ENCODE assay signal across 15 cellular contexts in the genomic region with DNA sequence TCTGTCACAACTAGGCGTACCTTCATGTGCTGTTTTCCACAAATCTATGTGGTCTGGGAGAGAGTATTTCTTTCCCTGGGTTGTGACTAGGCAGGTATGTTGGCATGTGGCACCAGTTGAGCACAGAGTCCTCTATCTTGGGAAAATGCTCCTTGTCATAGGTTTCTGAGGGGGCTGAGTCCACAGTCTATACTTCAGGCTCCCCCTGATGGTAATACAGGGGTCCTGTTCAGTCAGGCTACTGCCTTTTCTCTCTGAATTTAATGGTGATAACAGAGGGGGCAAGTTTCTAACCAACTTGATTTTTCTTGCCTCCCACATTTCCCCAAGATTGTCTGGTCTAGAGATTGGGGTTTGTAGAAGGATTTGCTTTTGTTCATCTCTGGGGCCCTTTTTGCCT. TPM values are rescaled to one million over a fixed set of nuclear protein-coding genes. Genes with fewer than 3 reads are reported as not detected.
A peak's percentile ranks its signal among the peaks of the same experiment; 100 is the strongest.
DNase-seq lines count a peak whose midpoint lies in the region; ATAC-seq and TF ChIP-seq lines count a peak whose summit lies in the region.
"Had no signal": no experiment of that assay in that cellular context is flagged by ENCODE, and none has a peak within 500 bp of the region (broad histone marks: within the 10 kb centered on the region; RNA-seq: fewer than 3 reads in every experiment).

No MANE protein-coding gene starts in this region.

- WGBS in esophagus muscularis mucosa = 90% methylated on average over 1 of the region's 1 CpG

- no peaks in the 10 kb centered on the region for H3K27me3 ChIP-seq in esophagus muscularis mucosa
- H3K27me3 ChIP-seq in rectal smooth muscle tissue (ENCODE audit: control insufficient read depth, insufficient read depth, low read length) = no peaks in the 10 kb centered on the region
- H3K27me3 ChIP-seq: tibial artery had no signal

- H3K27ac ChIP-seq in esophagus muscularis mucosa (replicated peaks in 1 of 4) = peak overlapping the region; percentile 70 to 84 (median 80)
- peak overlapping the region; percentile 79 for H3K27ac ChIP-seq in rectal smooth muscle tissue (ENCODE audit: low read depth, low read length)
- H3K27ac ChIP-seq in substantia nigra (ENCODE audit: low read depth, low read length, poor library complexity, severe bottlenecking) = no peak overlapping the region

- TF ChIP-seq EP300 in esophagus muscularis mucosa (IDR thresholded peaks at IDR 0.05) = no peak

- ATAC-seq in activated T-cell treated with anti-CD3 and anti-CD28 coated beads, Interleukin-2, amount 50 U/mL, for 4 hours = no peak

- H3K9me3 ChIP-seq in esophagus muscularis mucosa = no peaks in the 10 kb centered on the region
- H3K9me3 ChIP-seq: Caco-2, tibial artery had no signal

- no peak overlapping the region for H3K4me3 ChIP-seq in esophagus muscularis mucosa
- no peak overlapping the region for H3K4me3 ChIP-seq in rectal smooth muscle tissue (ENCODE audit: low read length)
- H3K4me3 ChIP-seq: tibial artery had no signal

- POLR2A ChIA-PET in activated CD4-positive, alpha-beta T cell treated with anti-CD3 and anti-CD28 coated beads, Interleukin-2, amount 10 ng/mL, durations not matched to agents 7 days and 5 days (lab: Charles Lee) = no interaction called here

- H3K9me3 Mint-ChIP-seq in activated T-cell treated with anti-CD3 and anti-CD28 coated beads, Interleukin-2, amount 50 U/mL, for 4 hours = no peaks in the 10 kb centered on the region
- H3K9me3 Mint-ChIP-seq in activated CD4-positive, alpha-beta T cell treated with anti-CD3 and anti-CD28 coated beads, Interleukin-2, amount 10 ng/mL, durations not matched to agents 7 days and 5 days = no peaks in the 10 kb centered on the region
- H3K9me3 Mint-ChIP-seq: activated CD4-positive, alpha-beta memory T cell treated with anti-CD3 and anti-CD28 coated beads, Interleukin-2, amount 10 ng/mL, durations not matched to agents 7 days and 5 days had no signal

- H3K4me1 Mint-ChIP-seq in activated T-cell treated with anti-CD3 and anti-CD28 coated beads, Interleukin-2, amount 50 U/mL, for 4 hours (ENCODE audit: low read depth) = no peaks in the 10 kb centered on the region
- peaks cover 2% of the 10 kb centered on the region for H3K4me1 Mint-ChIP-seq in activated CD4-positive, alpha-beta T cell treated with anti-CD3 and anti-CD28 coated beads, Interleukin-2, amount 10 ng/mL, durations not matched to agents 7 days and 5 days

- DNase-seq in GM13977 (ENCODE audit: low spot score) (peak; percentile 34), LHCN-M2 (ENCODE audit: low read depth) (peak; percentile 16), esophagus muscularis mucosa (ENCODE audit: extremely low spot score) (no peak), substantia nigra (lab: John Stamatoyannopoulos, UW) (no peak)
- DNase-seq in activated T-cell treated with anti-CD3 and anti-CD28 coated beads, Interleukin-2, amount 50 U/mL, for 4 hours = no peak
- no peak for DNase-seq in activated CD4-positive, alpha-beta T cell treated with anti-CD3 and anti-CD28 coated beads, Interleukin-2, amount 10 ng/mL, durations not matched to agents 7 days and 5 days
- DNase-seq in activated CD4-positive, alpha-beta T cell treated with anti-CD3 and anti-CD28 coated beads for 4 hours = no peak
- DNase-seq: activated CD4-positive, alpha-beta memory T cell treated with anti-CD3 and anti-CD28 coated beads, Interleukin-2, amount 10 ng/mL, durations not matched to agents 7 days and 5 days; activated naive CD4-positive, alpha-beta T cell treated with Interleukin-2 at 50 U/mL for 16 hours; Caco-2; Kasumi-1; NCI-H2227 treated with DMSO at 0.1 percent for 48 hours; small intestine; tibial artery had no signal

- CTCF ChIA-PET in activated CD4-positive, alpha-beta T cell treated with anti-CD3 and anti-CD28 coated beads, Interleukin-2, amount 10 ng/mL, durations not matched to agents 7 days and 5 days (lab: Charles Lee) = no interaction called here

- no peaks in the 10 kb centered on the region for H3K36me3 Mint-ChIP-seq in activated T-cell treated with anti-CD3 and anti-CD28 coated beads, Interleukin-2, amount 50 U/mL, for 4 hours (ENCODE audit: insufficient read depth)
- H3K36me3 Mint-ChIP-seq in activated CD4-positive, alpha-beta T cell treated with anti-CD3 and anti-CD28 coated beads, Interleukin-2, amount 10 ng/mL, durations not matched to agents 7 days and 5 days (ENCODE audit: low read depth) = peaks cover 4% of the 10 kb centered on the region

- TF ChIP-seq POLR2A in esophagus muscularis mucosa (IDR thresholded peaks at IDR 0.05; ENCODE audit: low read depth) = no peak

- no peak overlapping the region for H3K27ac Mint-ChIP-seq in activated CD4-positive, alpha-beta T cell treated with anti-CD3 and anti-CD28 coated beads, Interleukin-2, amount 10 ng/mL, durations not matched to agents 7 days and 5 days
- H3K27ac Mint-ChIP-seq: activated CD4-positive, alpha-beta memory T cell treated with anti-CD3 and anti-CD28 coated beads, Interleukin-2, amount 10 ng/mL, durations not matched to agents 7 days and 5 days had no signal

- intact Hi-C loops in esophagus muscularis mucosa (cut with DNase I) = no loop called here

- H3K36me3 ChIP-seq in esophagus muscularis mucosa = peaks cover 0 to 2% (median under 1%) of the 10 kb centered on the region in 4 donors
- H3K36me3 ChIP-seq in rectal smooth muscle tissue (ENCODE audit: control insufficient read depth, insufficient read depth, low read length) = peaks cover 3% of the 10 kb centered on the region

- in situ Hi-C loops in GM13977 (cut with MboI; ENCODE audit: low pct_unique_long_range_greater_than_20kb, low sequenced_read_pairs, unreplicated experiment) = no loop called here

- no peaks in the 10 kb centered on the region for H3K27me3 Mint-ChIP-seq in activated T-cell treated with anti-CD3 and anti-CD28 coated beads, Interleukin-2, amount 50 U/mL, for 4 hours (ENCODE audit: low read depth)
- H3K27me3 Mint-ChIP-seq in activated CD4-positive, alpha-beta T cell treated with anti-CD3 and anti-CD28 coated beads, Interleukin-2, amount 10 ng/mL, durations not matched to agents 7 days and 5 days = no peaks in the 10 kb centered on the region
- H3K27me3 Mint-ChIP-seq: activated CD4-positive, alpha-beta memory T cell treated with anti-CD3 and anti-CD28 coated beads, Interleukin-2, amount 10 ng/mL, durations not matched to agents 7 days and 5 days had no signal

- H3K9ac ChIP-seq in rectal smooth muscle tissue (ENCODE audit: low read length) = no peak overlapping the region

- TF ChIP-seq CTCF in GM13977 (IDR thresholded peaks at IDR 0.05; ENCODE audit: extremely low read depth, insufficient read depth, missing control alignments) = peak; percentile 44
- no peak for TF ChIP-seq CTCF in esophagus muscularis mucosa (IDR thresholded peaks at IDR 0.05)

- H3K4me3 Mint-ChIP-seq in activated T-cell treated with anti-CD3 and anti-CD28 coated beads, Interleukin-2, amount 50 U/mL, for 4 hours = no peak overlapping the region
- H3K4me3 Mint-ChIP-seq in activated CD4-positive, alpha-beta T cell treated with anti-CD3 and anti-CD28 coated beads, Interleukin-2, amount 10 ng/mL, durations not matched to agents 7 days and 5 days = no peak overlapping the region
- H3K4me3 Mint-ChIP-seq: activated CD4-positive, alpha-beta memory T cell treated with anti-CD3 and anti-CD28 coated beads, Interleukin-2, amount 10 ng/mL, durations not matched to agents 7 days and 5 days had no signal

- H3K4me1 ChIP-seq in esophagus muscularis mucosa (peaks cover 43 to 67% (median 64%) of the 10 kb centered on the region in 4 donors), rectal smooth muscle tissue (ENCODE audit: control insufficient read depth, insufficient read depth, low read length) (peaks cover 50% of the 10 kb centered on the region)

RNA-seq across cellular contexts. Expression of a gene that starts 35.8 kb away (rescaled TPM):
- total RNA-seq in LHCN-M2 (2014; rRNA removed) (19.0 and 27.1 TPM in 2 replicates), esophagus muscularis mucosa (10 to 100 TPM in 1 of 4 donors, 1 to 10 TPM in 3; 6.3 to 11.7 (median 8.1) TPM)
- 12.2 TPM for polyA plus RNA-seq in LHCN-M2 (2012)
- 1 to 10 TPM; 1.6 to 2.1 (median 1.8) TPM for total RNA-seq in activated T-cell treated with anti-CD3 and anti-CD28 coated beads, Interleukin-2, amount 50 U/mL, for 4 hours
- total RNA-seq in activated CD4-positive, alpha-beta T cell treated with anti-CD3 and anti-CD28 coated beads, Interleukin-2, amount 10 ng/mL, durations not matched to agents 7 days and 5 days = 10 to 100 TPM; 16.4 to 19.3 TPM

Comparison
In these comparisons a context has a peak if more than half of its experiments do, and no peak if none do; other contexts are left out.
1. DNase-seq: peak in GM13977 (single experiment) and LHCN-M2 (single experiment); none in esophagus muscularis mucosa (single experiment), activated T-cell treated with anti-CD3 and anti-CD28 coated beads, Interleukin-2, amount 50 U/mL, for 4 hours (single experiment), substantia nigra (0 of 49), activated CD4-positive, alpha-beta T cell treated with anti-CD3 and anti-CD28 coated beads, Interleukin-2, amount 10 ng/mL, durations not matched to agents 7 days and 5 days (single experiment) and activated CD4-positive, alpha-beta T cell treated with anti-CD3 and anti-CD28 coated beads for 4 hours (0 of 2).